23 cellular contexts compared by ENCODE assay signal in the genomic region with DNA sequence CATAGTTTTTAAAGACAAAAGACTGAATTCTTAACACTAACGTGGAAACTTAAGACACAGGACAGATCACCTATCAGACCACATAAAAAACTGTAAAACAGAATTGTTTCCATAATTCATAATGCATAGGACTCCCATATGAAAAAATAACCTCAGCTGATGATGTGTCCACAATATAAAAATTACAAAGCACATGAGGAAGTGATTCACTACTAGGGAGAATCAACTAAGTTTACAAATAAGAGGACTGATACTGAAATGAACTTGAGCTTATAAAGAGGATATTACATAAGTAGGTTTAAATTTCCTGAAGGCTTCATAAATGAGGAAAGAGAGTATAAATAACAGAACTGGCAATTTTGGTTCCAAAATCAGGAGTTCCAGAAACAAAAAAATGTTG.
"Had no signal": no experiment of that assay in that cellular context is flagged by ENCODE, and none has a peak within 500 bp of the region (broad histone marks: within the 10 kb centered on the region; RNA-seq: fewer than 3 reads in every experiment).

No MANE protein-coding gene starts in this region.

- H3K36me3 ChIP-seq: esophagus muscularis mucosa, gastroesophageal sphincter, heart left ventricle, left lung, lower lobe of right lung had no signal

- H2AFZ ChIP-seq: hepatocyte had no signal

- H3K9me3 ChIP-seq: esophagus muscularis mucosa, gastroesophageal sphincter, heart left ventricle, left lung, lower lobe of right lung, mucosa of descending colon had no signal

- H3K4me1 ChIP-seq: esophagus muscularis mucosa, foreskin keratinocyte, gastroesophageal sphincter, heart left ventricle, left lung, lower lobe of right lung had no signal

- H3K27me3 ChIP-seq: esophagus muscularis mucosa, foreskin keratinocyte, gastroesophageal sphincter, hepatocyte, left lung had no signal

- H3K79me2 ChIP-seq: hepatocyte had no signal

- DNase-seq: effector CD8-positive, alpha-beta T cell; effector memory CD8-positive, alpha-beta T cell; endodermal cell; foreskin keratinocyte; heart left ventricle; hypothalamus; immature natural killer cell; left cardiac atrium; left lung; left ventricle myocardium superior; lower lobe of right lung; mesenchymal stem cell; mucosa of descending colon; naive B cell; naive thymus-derived CD8-positive, alpha-beta T cell had no signal

- H3K4me3 ChIP-seq: coronary artery, esophagus muscularis mucosa, gastroesophageal sphincter, heart left ventricle, hepatocyte, left lung, lower lobe of right lung, mucosa of descending colon had no signal

- H3K27ac ChIP-seq: coronary artery, esophagus muscularis mucosa, foreskin keratinocyte, gastroesophageal sphincter, heart left ventricle, hepatocyte, left lung, lower lobe of right lung had no signal

- FAIRE-seq: colon, endometrium, islet of Langerhans, keratinocyte had no signal

- H3K4me2 ChIP-seq: hepatocyte had no signal
